26 cellular contexts compared by ENCODE assay signal in genomic region chr17:61687769-61688168, GRCh38.
"Had no signal": no experiment of that assay in that cellular context is flagged by ENCODE, and none has a peak within 500 bp of the region (broad histone marks: within the 10 kb centered on the region; RNA-seq: fewer than 3 reads in every experiment).

No MANE protein-coding gene starts in this region.

- H3K9me3 ChIP-seq: colonic mucosa, esophagus squamous epithelium, gastrocnemius medialis, left lung, lower lobe of right lung, mucosa of descending colon had no signal

- ATAC-seq: effector memory CD8-positive, alpha-beta T cell; esophagus mucosa; gastrocnemius medialis; heart left ventricle; left cardiac atrium; left lung; left ventricle myocardium superior; lower lobe of right lung; mucosa of descending colon had no signal

- FAIRE-seq: endometrium, keratinocyte had no signal

- H3K79me2 ChIP-seq: hepatocyte had no signal

- H3K27me3 Mint-ChIP-seq: dendritic cell treated with granulocyte-macrophage colony-stimulating factor and Interleukin-4, amounts not matched to agents 40 ng/mL and 50 ng/mL, for 4 days; effector memory CD8-positive, alpha-beta T cell; naive B cell had no signal

- H3K36me3 ChIP-seq: colonic mucosa, esophagus squamous epithelium, gastrocnemius medialis, heart left ventricle, left lung, lower lobe of right lung had no signal

- H3K27ac Mint-ChIP-seq: dendritic cell treated with granulocyte-macrophage colony-stimulating factor and Interleukin-4, amounts not matched to agents 40 ng/mL and 50 ng/mL, for 4 days; effector memory CD8-positive, alpha-beta T cell; endodermal cell; immature natural killer cell; mesothelial cell of epicardium had no signal

- H3K4me1 ChIP-seq: colonic mucosa, esophagus squamous epithelium, gastrocnemius medialis, heart left ventricle, left lung, lower lobe of right lung had no signal

- H3K4me2 ChIP-seq: hepatocyte had no signal

- DNase-seq: colonic mucosa; cortex of kidney; effector CD8-positive, alpha-beta T cell; effector memory CD8-positive, alpha-beta T cell; endodermal cell; erythroblast; esophagus squamous epithelium; foreskin melanocyte; gastrocnemius medialis; heart left ventricle; hypothalamus; immature natural killer cell; left cardiac atrium; left lung; left ventricle myocardium superior; lower lobe of right lung; mesenchymal stem cell; mucosa of descending colon; naive B cell had no signal

- H3K4me1 Mint-ChIP-seq: endodermal cell, immature natural killer cell, mesothelial cell of epicardium, naive B cell had no signal

- H3K4me3 ChIP-seq: colonic mucosa, esophagus squamous epithelium, gastrocnemius medialis, heart left ventricle, hepatocyte, left lung, lower lobe of right lung, mucosa of descending colon had no signal

- H3K9me3 Mint-ChIP-seq: dendritic cell treated with granulocyte-macrophage colony-stimulating factor and Interleukin-4, amounts not matched to agents 40 ng/mL and 50 ng/mL, for 4 days; effector memory CD8-positive, alpha-beta T cell; endodermal cell had no signal

- H2AFZ ChIP-seq: hepatocyte had no signal

- H3K27ac ChIP-seq: colonic mucosa, epithelial cell of prostate, esophagus squamous epithelium, gastrocnemius medialis, heart left ventricle, hepatocyte, left lung, lower lobe of right lung had no signal

- H3K27me3 ChIP-seq: colonic mucosa, esophagus squamous epithelium, gastrocnemius medialis, heart left ventricle, hepatocyte, left lung had no signal

- H3K4me3 Mint-ChIP-seq: dendritic cell treated with granulocyte-macrophage colony-stimulating factor and Interleukin-4, amounts not matched to agents 40 ng/mL and 50 ng/mL, for 4 days; effector memory CD8-positive, alpha-beta T cell; endodermal cell; immature natural killer cell; mesothelial cell of epicardium; naive B cell had no signal
